Comparison of ENCODE assay signal across 8 cellular contexts in genomic region chr11:26276798-26277424, GRCh38. TPM values are rescaled to one million over a fixed set of nuclear protein-coding genes. Genes with fewer than 3 reads are reported as not detected.
DNase-seq lines count a peak whose midpoint lies in the region; ATAC-seq lines count a peak whose summit lies in the region.

No MANE protein-coding gene starts in this region.

- peak; percentile 25 for DNase-seq in NK-92 treated with Interleukin-12 subunit alpha and Interleukin-12 subunit beta, amount 100 ng/mL, for 24 hours (lab: John Stamatoyannopoulos, UW)
- no peak for DNase-seq in NK-92 (lab: John Stamatoyannopoulos, UW; ENCODE audit: unreplicated experiment)
- peak; percentile 66 for DNase-seq in HT1080 (ENCODE audit: low read depth)
- peak; percentile 61 for DNase-seq in RKO (ENCODE audit: low spot score)
- DNase-seq in brain pericyte (ENCODE audit: low read depth, low spot score), result peak; percentile 38
- DNase-seq in iris pigment epithelial cell (ENCODE audit: low read depth), result peak; percentile 66
- DNase-seq in stimulated activated CD4-positive, alpha-beta T cell treated with anti-CD3 and anti-CD28 coated beads, Interleukin-15, amount 100 ng/mL, for 24 hours, result peak; percentile 39

- peak; percentile 88 for ATAC-seq in GM21576 (IDR thresholded peaks at IDR 0.05; ENCODE audit: unreplicated experiment)

RNA-seq across cellular contexts. Expression of gene ANO3, which starts 55.0 kb away (rescaled TPM):
- total RNA-seq in HT1080 (2014; rRNA removed; shearing (Covaris generic)), result not detected in 2 replicates
- not detected in 2 replicates for polyA plus RNA-seq in HT1080 (2015; cell fraction: cytosol; rRNA removed)
- 0.01 TPM in 1 of 2 replicates, not detected in the other for polyA plus RNA-seq in HT1080 (2015; cell fraction: nucleus; rRNA removed)
